ENCODE assay signal across 2 cellular contexts in the genomic region with DNA sequence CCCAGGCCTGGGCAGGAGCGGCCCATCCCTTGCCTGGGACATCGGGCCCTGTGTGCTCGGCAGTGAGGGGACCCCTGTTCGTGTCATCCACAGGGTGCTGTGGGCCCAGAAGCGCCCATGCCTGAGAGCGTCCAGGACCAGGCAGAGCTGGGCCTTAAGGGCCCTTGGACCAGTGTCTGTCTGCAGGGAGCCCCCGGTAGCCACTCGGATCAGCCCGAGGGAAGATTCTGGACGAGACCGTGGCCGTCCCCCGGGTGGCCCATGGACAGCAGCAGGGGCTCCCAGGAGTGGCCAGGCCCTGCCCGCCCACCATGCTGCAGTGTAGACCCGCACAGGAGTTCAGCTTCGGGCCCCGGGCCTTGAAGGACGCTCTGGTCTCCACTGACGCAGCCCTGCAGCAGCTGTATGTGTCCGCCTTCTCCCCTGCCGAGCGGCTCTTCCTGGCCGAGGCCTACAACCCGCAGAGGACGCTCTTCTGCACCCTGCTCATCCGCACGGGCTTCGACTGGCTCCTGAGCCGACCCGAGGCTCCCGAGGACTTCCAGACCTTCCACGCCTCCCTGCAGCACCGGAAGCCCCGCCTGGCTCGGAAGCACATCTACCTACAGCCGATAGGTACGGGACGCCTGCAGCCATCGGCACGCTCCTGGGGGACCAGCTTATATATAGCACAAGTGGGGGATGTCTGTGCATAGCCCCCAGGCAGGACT.
TF ChIP-seq lines count a peak whose summit lies in the region.

No MANE protein-coding gene starts in this region.

TF ChIP-seq in GM23338, 12 proteins besides CTCF, POLR2A, EP300 and RAD21 (continued from another document):
- TF ChIP-seq, protein P1, sequence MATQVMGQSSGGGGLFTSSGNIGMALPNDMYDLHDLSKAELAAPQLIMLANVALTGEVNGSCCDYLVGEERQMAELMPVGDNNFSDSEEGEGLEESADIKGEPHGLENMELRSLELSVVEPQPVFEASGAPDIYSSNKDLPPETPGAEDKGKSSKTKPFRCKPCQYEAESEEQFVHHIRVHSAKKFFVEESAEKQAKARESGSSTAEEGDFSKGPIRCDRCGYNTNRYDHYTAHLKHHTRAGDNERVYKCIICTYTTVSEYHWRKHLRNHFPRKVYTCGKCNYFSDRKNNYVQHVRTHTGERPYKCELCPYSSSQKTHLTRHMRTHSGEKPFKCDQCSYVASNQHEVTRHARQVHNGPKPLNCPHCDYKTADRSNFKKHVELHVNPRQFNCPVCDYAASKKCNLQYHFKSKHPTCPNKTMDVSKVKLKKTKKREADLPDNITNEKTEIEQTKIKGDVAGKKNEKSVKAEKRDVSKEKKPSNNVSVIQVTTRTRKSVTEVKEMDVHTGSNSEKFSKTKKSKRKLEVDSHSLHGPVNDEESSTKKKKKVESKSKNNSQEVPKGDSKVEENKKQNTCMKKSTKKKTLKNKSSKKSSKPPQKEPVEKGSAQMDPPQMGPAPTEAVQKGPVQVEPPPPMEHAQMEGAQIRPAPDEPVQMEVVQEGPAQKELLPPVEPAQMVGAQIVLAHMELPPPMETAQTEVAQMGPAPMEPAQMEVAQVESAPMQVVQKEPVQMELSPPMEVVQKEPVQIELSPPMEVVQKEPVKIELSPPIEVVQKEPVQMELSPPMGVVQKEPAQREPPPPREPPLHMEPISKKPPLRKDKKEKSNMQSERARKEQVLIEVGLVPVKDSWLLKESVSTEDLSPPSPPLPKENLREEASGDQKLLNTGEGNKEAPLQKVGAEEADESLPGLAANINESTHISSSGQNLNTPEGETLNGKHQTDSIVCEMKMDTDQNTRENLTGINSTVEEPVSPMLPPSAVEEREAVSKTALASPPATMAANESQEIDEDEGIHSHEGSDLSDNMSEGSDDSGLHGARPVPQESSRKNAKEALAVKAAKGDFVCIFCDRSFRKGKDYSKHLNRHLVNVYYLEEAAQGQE (IDR thresholded peaks at IDR 0.05; ENCODE audit: unreplicated experiment): no peak
- no peak for TF ChIP-seq CREB1 (CRISPR knock-in tag; IDR thresholded peaks at IDR 0.05; ENCODE audit: low read depth)
- no peak for TF ChIP-seq NANOG (IDR thresholded peaks at IDR 0.05; ENCODE audit: borderline replicate concordance)

TF ChIP-seq in WTC11, 78 proteins besides CTCF, POLR2A, EP300 and RAD21:
- TF ChIP-seq, protein P2, sequence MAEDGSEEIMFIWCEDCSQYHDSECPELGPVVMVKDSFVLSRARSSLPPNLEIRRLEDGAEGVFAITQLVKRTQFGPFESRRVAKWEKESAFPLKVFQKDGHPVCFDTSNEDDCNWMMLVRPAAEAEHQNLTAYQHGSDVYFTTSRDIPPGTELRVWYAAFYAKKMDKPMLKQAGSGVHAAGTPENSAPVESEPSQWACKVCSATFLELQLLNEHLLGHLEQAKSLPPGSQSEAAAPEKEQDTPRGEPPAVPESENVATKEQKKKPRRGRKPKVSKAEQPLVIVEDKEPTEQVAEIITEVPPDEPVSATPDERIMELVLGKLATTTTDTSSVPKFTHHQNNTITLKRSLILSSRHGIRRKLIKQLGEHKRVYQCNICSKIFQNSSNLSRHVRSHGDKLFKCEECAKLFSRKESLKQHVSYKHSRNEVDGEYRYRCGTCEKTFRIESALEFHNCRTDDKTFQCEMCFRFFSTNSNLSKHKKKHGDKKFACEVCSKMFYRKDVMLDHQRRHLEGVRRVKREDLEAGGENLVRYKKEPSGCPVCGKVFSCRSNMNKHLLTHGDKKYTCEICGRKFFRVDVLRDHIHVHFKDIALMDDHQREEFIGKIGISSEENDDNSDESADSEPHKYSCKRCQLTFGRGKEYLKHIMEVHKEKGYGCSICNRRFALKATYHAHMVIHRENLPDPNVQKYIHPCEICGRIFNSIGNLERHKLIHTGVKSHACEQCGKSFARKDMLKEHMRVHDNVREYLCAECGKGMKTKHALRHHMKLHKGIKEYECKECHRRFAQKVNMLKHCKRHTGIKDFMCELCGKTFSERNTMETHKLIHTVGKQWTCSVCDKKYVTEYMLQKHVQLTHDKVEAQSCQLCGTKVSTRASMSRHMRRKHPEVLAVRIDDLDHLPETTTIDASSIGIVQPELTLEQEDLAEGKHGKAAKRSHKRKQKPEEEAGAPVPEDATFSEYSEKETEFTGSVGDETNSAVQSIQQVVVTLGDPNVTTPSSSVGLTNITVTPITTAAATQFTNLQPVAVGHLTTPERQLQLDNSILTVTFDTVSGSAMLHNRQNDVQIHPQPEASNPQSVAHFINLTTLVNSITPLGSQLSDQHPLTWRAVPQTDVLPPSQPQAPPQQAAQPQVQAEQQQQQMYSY (CRISPR knock-in tag; IDR thresholded peaks at IDR 0.05): no peak; the same call in 1 of the 2 replicates
- TF ChIP-seq, protein P3, sequence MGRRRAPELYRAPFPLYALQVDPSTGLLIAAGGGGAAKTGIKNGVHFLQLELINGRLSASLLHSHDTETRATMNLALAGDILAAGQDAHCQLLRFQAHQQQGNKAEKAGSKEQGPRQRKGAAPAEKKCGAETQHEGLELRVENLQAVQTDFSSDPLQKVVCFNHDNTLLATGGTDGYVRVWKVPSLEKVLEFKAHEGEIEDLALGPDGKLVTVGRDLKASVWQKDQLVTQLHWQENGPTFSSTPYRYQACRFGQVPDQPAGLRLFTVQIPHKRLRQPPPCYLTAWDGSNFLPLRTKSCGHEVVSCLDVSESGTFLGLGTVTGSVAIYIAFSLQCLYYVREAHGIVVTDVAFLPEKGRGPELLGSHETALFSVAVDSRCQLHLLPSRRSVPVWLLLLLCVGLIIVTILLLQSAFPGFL (CRISPR knock-in tag; IDR thresholded peaks at IDR 0.05; ENCODE audit: borderline replicate concordance): no peak
- TF ChIP-seq FOXJ3 (CRISPR knock-in tag; IDR thresholded peaks at IDR 0.05; ENCODE audit: borderline replicate concordance): no peak
- TF ChIP-seq GTF2I (CRISPR knock-in tag; conservative IDR thresholded peaks at IDR 0.05): no peak
- TF ChIP-seq NFATC4 (CRISPR knock-in tag; IDR thresholded peaks at IDR 0.05): no peak
- TF ChIP-seq, protein P4, sequence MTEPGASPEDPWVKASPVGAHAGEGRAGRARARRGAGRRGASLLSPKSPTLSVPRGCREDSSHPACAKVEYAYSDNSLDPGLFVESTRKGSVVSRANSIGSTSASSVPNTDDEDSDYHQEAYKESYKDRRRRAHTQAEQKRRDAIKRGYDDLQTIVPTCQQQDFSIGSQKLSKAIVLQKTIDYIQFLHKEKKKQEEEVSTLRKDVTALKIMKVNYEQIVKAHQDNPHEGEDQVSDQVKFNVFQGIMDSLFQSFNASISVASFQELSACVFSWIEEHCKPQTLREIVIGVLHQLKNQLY (CRISPR knock-in tag; IDR thresholded peaks at IDR 0.05): no peak
- TF ChIP-seq ZNF263 (CRISPR knock-in tag; IDR thresholded peaks at IDR 0.05; ENCODE audit: low read depth): no peak
- TF ChIP-seq, protein P5, sequence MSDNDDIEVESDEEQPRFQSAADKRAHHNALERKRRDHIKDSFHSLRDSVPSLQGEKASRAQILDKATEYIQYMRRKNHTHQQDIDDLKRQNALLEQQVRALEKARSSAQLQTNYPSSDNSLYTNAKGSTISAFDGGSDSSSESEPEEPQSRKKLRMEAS (CRISPR knock-in tag; IDR thresholded peaks at IDR 0.05): no peak
- no peak for TF ChIP-seq ZNF671 (CRISPR knock-in tag; IDR thresholded peaks at IDR 0.05)
- no peak for TF ChIP-seq TEAD1 (CRISPR knock-in tag; IDR thresholded peaks at IDR 0.05)
- TF ChIP-seq, protein P6, sequence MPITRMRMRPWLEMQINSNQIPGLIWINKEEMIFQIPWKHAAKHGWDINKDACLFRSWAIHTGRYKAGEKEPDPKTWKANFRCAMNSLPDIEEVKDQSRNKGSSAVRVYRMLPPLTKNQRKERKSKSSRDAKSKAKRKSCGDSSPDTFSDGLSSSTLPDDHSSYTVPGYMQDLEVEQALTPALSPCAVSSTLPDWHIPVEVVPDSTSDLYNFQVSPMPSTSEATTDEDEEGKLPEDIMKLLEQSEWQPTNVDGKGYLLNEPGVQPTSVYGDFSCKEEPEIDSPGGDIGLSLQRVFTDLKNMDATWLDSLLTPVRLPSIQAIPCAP (CRISPR knock-in tag; IDR thresholded peaks at IDR 0.05): no peak
- no peak for TF ChIP-seq SP1 (CRISPR knock-in tag; conservative IDR thresholded peaks at IDR 0.05)
- TF ChIP-seq ETV6 (CRISPR knock-in tag; IDR thresholded peaks at IDR 0.05): no peak
- no peak for TF ChIP-seq NR3C1 (CRISPR knock-in tag; conservative IDR thresholded peaks at IDR 0.05; ENCODE audit: low read depth)
- TF ChIP-seq, protein P7, sequence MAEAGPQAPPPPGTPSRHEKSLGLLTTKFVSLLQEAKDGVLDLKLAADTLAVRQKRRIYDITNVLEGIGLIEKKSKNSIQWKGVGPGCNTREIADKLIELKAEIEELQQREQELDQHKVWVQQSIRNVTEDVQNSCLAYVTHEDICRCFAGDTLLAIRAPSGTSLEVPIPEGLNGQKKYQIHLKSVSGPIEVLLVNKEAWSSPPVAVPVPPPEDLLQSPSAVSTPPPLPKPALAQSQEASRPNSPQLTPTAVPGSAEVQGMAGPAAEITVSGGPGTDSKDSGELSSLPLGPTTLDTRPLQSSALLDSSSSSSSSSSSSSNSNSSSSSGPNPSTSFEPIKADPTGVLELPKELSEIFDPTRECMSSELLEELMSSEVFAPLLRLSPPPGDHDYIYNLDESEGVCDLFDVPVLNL (CRISPR knock-in tag; IDR thresholded peaks at IDR 0.05; ENCODE audit: borderline replicate concordance, low read depth): no peak
- TF ChIP-seq HMGA2 (CRISPR knock-in tag; IDR thresholded peaks at IDR 0.05): no peak
- TF ChIP-seq GRHL2 (CRISPR knock-in tag; IDR thresholded peaks at IDR 0.05; ENCODE audit: insufficient replicate concordance, severe bottlenecking): no peak
- TF ChIP-seq, protein P8, sequence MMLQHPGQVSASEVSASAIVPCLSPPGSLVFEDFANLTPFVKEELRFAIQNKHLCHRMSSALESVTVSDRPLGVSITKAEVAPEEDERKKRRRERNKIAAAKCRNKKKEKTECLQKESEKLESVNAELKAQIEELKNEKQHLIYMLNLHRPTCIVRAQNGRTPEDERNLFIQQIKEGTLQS (CRISPR knock-in tag; conservative IDR thresholded peaks at IDR 0.05): no peak
TF ChIP-seq in WTC11: peak in this region for 0.
